Comparison of ENCODE assay signal across 8 cellular contexts in genomic region chr2:38960609-38961320, GRCh38.
DNase-seq lines count a peak whose midpoint lies in the region; ATAC-seq and TF ChIP-seq lines count a peak whose summit lies in the region.

No MANE protein-coding gene starts in this region.

- H3K9me3 Mint-ChIP-seq in naive thymus-derived CD8-positive, alpha-beta T cell: peaks cover 0 to 2% (median 0%) of the 10 kb centered on the region in 9 donors

- no peak overlapping the region for H3K27ac ChIP-seq in coronary artery

- peaks cover 0 to 6% (median 3%) of the 10 kb centered on the region in 4 donors for H3K4me1 Mint-ChIP-seq in naive thymus-derived CD8-positive, alpha-beta T cell

- TF ChIP-seq CTCF in AG10803 (conservative IDR thresholded peaks at IDR 0.05; ENCODE audit: low read length) (no peak), coronary artery (IDR thresholded peaks at IDR 0.05) (no peak), GM13976 (IDR thresholded peaks at IDR 0.05; ENCODE audit: borderline replicate concordance, control extremely low read depth, extremely low read depth, insufficient read depth, missing control alignments) (no peak)

- POLR2A ChIA-PET in naive thymus-derived CD8-positive, alpha-beta T cell (lab: Charles Lee): no interaction called here

- peak overlapping the region in 1 of 10 donors; percentile 62 for H3K27ac Mint-ChIP-seq in naive thymus-derived CD8-positive, alpha-beta T cell

- peaks cover 12 to 26% (median 19%) of the 10 kb centered on the region in 5 donors for H3K27me3 Mint-ChIP-seq in naive thymus-derived CD8-positive, alpha-beta T cell

- in situ Hi-C loops in GM13976 (cut with MboI; ENCODE audit: low sequenced_read_pairs, unreplicated experiment): no loop called here

- H3K4me3 ChIP-seq in AG10803 (ENCODE audit: low read length) (peak overlapping the region; percentile 53), coronary artery (peak overlapping the region; percentile 68)

- ATAC-seq in HG02852 (IDR thresholded peaks at IDR 0.05; ENCODE audit: unreplicated experiment) (peak; percentile 10), GM18511 (IDR thresholded peaks at IDR 0.05; ENCODE audit: unreplicated experiment) (no peak)
- ATAC-seq in naive thymus-derived CD8-positive, alpha-beta T cell: peak; percentile 31 to 48

- no peak for DNase-seq in AG10803 (ENCODE audit: low read depth)
- no peak for DNase-seq in coronary artery (ENCODE audit: low spot score)
- DNase-seq in naive thymus-derived CD8-positive, alpha-beta T cell: peak in 2 of 10 donors; percentile 5 to 8
- no peak for DNase-seq in NCI-H446 treated with DMSO at 0.1 percent for 48 hours (lab: John Stamatoyannopoulos, UW)
- no peak for DNase-seq in GM13976 (ENCODE audit: low spot score)
- no peak for DNase-seq in glomerular visceral epithelial cell (ENCODE audit: extremely low spot score)

- H3K36me3 Mint-ChIP-seq in naive thymus-derived CD8-positive, alpha-beta T cell: peaks cover 0 to 4% (median 0%) of the 10 kb centered on the region in 3 donors

- H3K4me3 Mint-ChIP-seq in naive thymus-derived CD8-positive, alpha-beta T cell: peak overlapping the region in 9 of 10 donors; percentile 36 to 73 (median 54)
